ENCODE assay signal across 20 cellular contexts in genomic region chr16:51137097-51137496, GRCh38. TPM values are rescaled to one million over a fixed set of nuclear protein-coding genes. Genes with fewer than 3 reads are reported as not detected.
DNase-seq lines count a peak whose midpoint lies in the region; ATAC-seq and TF ChIP-seq lines count a peak whose summit lies in the region.
"Had no signal": no experiment of that assay in that cellular context is flagged by ENCODE, and none has a peak within 500 bp of the region (broad histone marks: within the 10 kb centered on the region; RNA-seq: fewer than 3 reads in every experiment).

No MANE protein-coding gene starts in this region.

- H3K27ac ChIP-seq in right cardiac atrium (ENCODE audit: low read length) (no peak overlapping the region), left ventricle myocardium inferior (replicated peaks) (no peak overlapping the region), vagina (peak overlapping the region; percentile 40)
- H3K27ac ChIP-seq in CD8-positive, alpha-beta memory T cell (ENCODE audit: low read depth, low read length), result no peak overlapping the region
- H3K27ac ChIP-seq: A549, GM23248, HL-60, Peyer's patch had no signal

- TF ChIP-seq CTCF in left ventricle myocardium inferior (IDR thresholded peaks at IDR 0.05; ENCODE audit: borderline replicate concordance), result no peak
- TF ChIP-seq CTCF in vagina (IDR thresholded peaks at IDR 0.05), result no peak

- 80% methylated on average over 18 of the region's 18 CpGs for WGBS in right cardiac atrium

- DNase-seq in right cardiac atrium (peak; percentile 52 to 67 (median 63)), left ventricle myocardium inferior (no peak), globus pallidus (ENCODE audit: low spot score) (peak; percentile 66), medulla oblongata (ENCODE audit: extremely low spot score) (peak; percentile 81), vagina (ENCODE audit: extremely low spot score in 2 of 2) (no peak), COLO668 (lab: John Stamatoyannopoulos, UW; ENCODE audit: unreplicated experiment) (no peak)
- DNase-seq in CD8-positive, alpha-beta memory T cell, result no peak
- DNase-seq: Calu3, DMS79, GDM1, GM23248, NCI-H1694, NCI-H446 treated with DMSO at 0.1 percent for 48 hours, NCI-H774, Peyer's patch, SHP77 had no signal

- TF ChIP-seq POLR2A in vagina (IDR thresholded peaks at IDR 0.05) (no peak), GM18505 (IDR thresholded peaks at IDR 0.05; ENCODE audit: borderline replicate concordance, extremely low read depth, insufficient read depth, insufficient read length) (no peak)

- H3K4me1 ChIP-seq in right cardiac atrium (ENCODE audit: control insufficient read depth, insufficient read depth, low read length) (no peaks in the 10 kb centered on the region), left ventricle myocardium inferior (no peaks in the 10 kb centered on the region), vagina (peaks cover 26% of the 10 kb centered on the region)
- H3K4me1 ChIP-seq in CD8-positive, alpha-beta memory T cell (ENCODE audit: insufficient read depth, low read length), result no peaks in the 10 kb centered on the region
- H3K4me1 ChIP-seq: A549, Peyer's patch had no signal

- H3K4me1 Mint-ChIP-seq in CD8-positive, alpha-beta memory T cell, result no peaks in the 10 kb centered on the region

- intact Hi-C loops in right cardiac atrium (cut with DNase I), result no loop called here
- intact Hi-C loops in left ventricle myocardium inferior (cut with micrococcal nuclease), result no loop called here
- intact Hi-C loops in vagina (cut with DNase I), result no loop called here

- CTCF ChIA-PET in CD8-positive, alpha-beta memory T cell (lab: Charles Lee), result no interaction called here

- H3K9me3 ChIP-seq in right cardiac atrium (ENCODE audit: control insufficient read depth, low read length) (no peaks in the 10 kb centered on the region), left ventricle myocardium inferior (replicated peaks) (no peaks in the 10 kb centered on the region), vagina (no peaks in the 10 kb centered on the region)
- no peaks in the 10 kb centered on the region for H3K9me3 ChIP-seq in CD8-positive, alpha-beta memory T cell (ENCODE audit: low read length)

- H3K9me3 Mint-ChIP-seq in CD8-positive, alpha-beta memory T cell, result peaks cover 2 to 21% (median 7%) of the 10 kb centered on the region in 5 donors

- H3K27me3 ChIP-seq in right cardiac atrium (ENCODE audit: control insufficient read depth, insufficient read depth) (no peaks in the 10 kb centered on the region), left ventricle myocardium inferior (ENCODE audit: low read depth) (peaks cover 94% of the 10 kb centered on the region), vagina (no peaks in the 10 kb centered on the region)
- no peaks in the 10 kb centered on the region for H3K27me3 ChIP-seq in CD8-positive, alpha-beta memory T cell (ENCODE audit: insufficient read depth, low read length, poor library complexity, severe bottlenecking)

- H3K4me3 ChIP-seq in right cardiac atrium (ENCODE audit: low read length), result no peak overlapping the region
- no peak overlapping the region for H3K4me3 ChIP-seq in left ventricle myocardium inferior
- no peak overlapping the region for H3K4me3 ChIP-seq in vagina
- no peak overlapping the region for H3K4me3 ChIP-seq in CD8-positive, alpha-beta memory T cell (ENCODE audit: low read length)
- H3K4me3 ChIP-seq: A549, GM23248, K562, Peyer's patch had no signal

- no peak overlapping the region for H3K27ac Mint-ChIP-seq in CD8-positive, alpha-beta memory T cell

- no peaks in the 10 kb centered on the region for H3K36me3 ChIP-seq in left ventricle myocardium inferior
- H3K36me3 ChIP-seq in vagina, result peaks cover 0 to 6% of the 10 kb centered on the region in 2 donors
- H3K36me3 ChIP-seq in CD8-positive, alpha-beta memory T cell (ENCODE audit: insufficient read depth, low read length), result no peaks in the 10 kb centered on the region
- H3K36me3 ChIP-seq: Peyer's patch had no signal

- no peak overlapping the region for H3K4me3 Mint-ChIP-seq in CD8-positive, alpha-beta memory T cell

- no peaks in the 10 kb centered on the region for H3K36me3 Mint-ChIP-seq in CD8-positive, alpha-beta memory T cell

- ATAC-seq in right cardiac atrium, result peak in 1 of 2 donors; percentile 66
- ATAC-seq in GM18505 (IDR thresholded peaks at IDR 0.05; ENCODE audit: unreplicated experiment), result no peak
- ATAC-seq: A549, K562 had no signal

- POLR2A ChIA-PET in CD8-positive, alpha-beta memory T cell (lab: Charles Lee), result no interaction called here

- peaks cover 18 to 25% of the 10 kb centered on the region in 2 donors for H3K27me3 Mint-ChIP-seq in CD8-positive, alpha-beta memory T cell

RNA-seq across cellular contexts. Expression of gene SALL1, which starts 14.0 kb away (rescaled TPM):
- total RNA-seq in right cardiac atrium (1 to 10 TPM; 3.6 to 8.4 (median 6.5) TPM), left ventricle myocardium inferior (1.3 TPM), vagina (6.9 TPM)
- polyA plus RNA-seq in right cardiac atrium, result 0.45 TPM
- not detected for total RNA-seq in CD8-positive, alpha-beta memory T cell
- polyA plus RNA-seq in CD8-positive, alpha-beta memory T cell, result not detected
- total RNA-seq: Calu3, K562 had no signal
- polyA plus RNA-seq: K562 had no signal

Comparison
In these comparisons a context has a peak if more than half of its experiments do, and no peak if none do; other contexts are left out.
1. DNase-seq: peak in right cardiac atrium (3 of 3), globus pallidus (single experiment) and medulla oblongata (single experiment); none in left ventricle myocardium inferior (single experiment), vagina (0 of 2), COLO668 (single experiment) and CD8-positive, alpha-beta memory T cell (0 of 5).